Comparison of ENCODE assay signal across 19 cellular contexts in genomic region chr6:151265282-151265681, GRCh38. TPM values are rescaled to one million over a fixed set of nuclear protein-coding genes. Genes with fewer than 3 reads are reported as not detected.
DNase-seq lines count a peak whose midpoint lies in the region; ATAC-seq and TF ChIP-seq lines count a peak whose summit lies in the region.
"Had no signal": no experiment of that assay in that cellular context is flagged by ENCODE, and none has a peak within 500 bp of the region (broad histone marks: within the 10 kb centered on the region; RNA-seq: fewer than 3 reads in every experiment).

No MANE protein-coding gene starts in this region.

- 0 out of 2 replicates have a peak overlapping the region, but pooled peaks have one; percentile 7 for H3K27ac ChIP-seq in GM23338 (ENCODE audit: low read depth)
- H3K27ac ChIP-seq in aorta (ENCODE audit: low read depth in 1 of 2, low read length in 2 of 2) = no peak overlapping the region
- H3K27ac ChIP-seq: A549, GM23248 had no signal

- H3K27ac Mint-ChIP-seq in GM23338 (no peak overlapping the region), neural crest cell (ENCODE audit: unreplicated experiment) (peak overlapping the region; percentile 58)
- H3K27ac Mint-ChIP-seq: CD4-positive, alpha-beta memory T cell; H9 had no signal

- H3K9me3 Mint-ChIP-seq in GM23338 (no peaks in the 10 kb centered on the region), neural crest cell (no peaks in the 10 kb centered on the region)
- H3K9me3 Mint-ChIP-seq: H9 had no signal

- no peak overlapping the region for H3K4me3 Mint-ChIP-seq in GM23338
- no peak overlapping the region for H3K4me3 Mint-ChIP-seq in neural crest cell
- H3K4me3 Mint-ChIP-seq: CD4-positive, alpha-beta memory T cell; H9 had no signal

- no peaks in the 10 kb centered on the region for H3K9me2 ChIP-seq in GM23338 (ENCODE audit: insufficient read depth)

- H3K36me3 ChIP-seq in GM23338 (ENCODE audit: insufficient read depth) = no peaks in the 10 kb centered on the region
- no peaks in the 10 kb centered on the region for H3K36me3 ChIP-seq in aorta (ENCODE audit: control insufficient read depth in 1 of 2, insufficient read depth in 2 of 2, low read length in 1 of 2)

- peaks cover 15% of the 10 kb centered on the region; the same call in 1 of the 2 replicates for H4K20me1 ChIP-seq in GM23338 (replicated peaks; ENCODE audit: insufficient read depth)

- H3K27me3 Mint-ChIP-seq in GM23338 (ENCODE audit: insufficient read depth, low read depth, poor library complexity) (no peaks in the 10 kb centered on the region), neural crest cell (ENCODE audit: low read depth) (no peaks in the 10 kb centered on the region)

- no peak overlapping the region for H2AFZ ChIP-seq in GM23338
- H2AFZ ChIP-seq: GM23248 had no signal

- peaks cover 60% of the 10 kb centered on the region for H3K79me2 ChIP-seq in GM23338 (replicated peaks; ENCODE audit: insufficient read depth)

- ATAC-seq in GM23338 = no peak
- peak; percentile 35 for ATAC-seq in left lobe of liver
- no peak for ATAC-seq in aorta (ENCODE audit: low FRiP score)
- ATAC-seq: A549, GM12878, HCT116 had no signal

- H3K4me3 ChIP-seq in GM23338 (no peak overlapping the region), aorta (ENCODE audit: low read length in 2 of 2) (no peak overlapping the region)
- H3K4me3 ChIP-seq: A549, GM12878, GM23248 had no signal

- H3K4me1 Mint-ChIP-seq in GM23338 = peaks cover 3% of the 10 kb centered on the region; the same call in 2 of the 3 replicates
- peaks cover 4% of the 10 kb centered on the region for H3K4me1 Mint-ChIP-seq in neural crest cell
- H3K4me1 Mint-ChIP-seq: CD4-positive, alpha-beta memory T cell had no signal

- H3F3A ChIP-seq in GM23338 (replicated peaks; ENCODE audit: low read depth) = 0 out of 2 replicates have a peak, but pooled peaks cover 3% of the 10 kb centered on the region

- H3K27me3 ChIP-seq in GM23338 (ENCODE audit: insufficient read depth) (no peaks in the 10 kb centered on the region), aorta (ENCODE audit: control insufficient read depth in 1 of 2, insufficient read depth in 2 of 2, low read length in 1 of 2) (no peaks in the 10 kb centered on the region)

- no peak for TF ChIP-seq CTCF in GM23338 (conservative IDR thresholded peaks at IDR 0.05; ENCODE audit: low read depth in 2 of 2)
- no peak for TF ChIP-seq CTCF in neural crest cell (conservative IDR thresholded peaks at IDR 0.05)

- no peak overlapping the region for H3K4me2 ChIP-seq in GM23338

- no peaks in the 10 kb centered on the region for H3K9me3 ChIP-seq in aorta (ENCODE audit: control insufficient read depth, low read length)
- H3K9me3 ChIP-seq: A549 had no signal

- DNase-seq in GM23338 (ENCODE audit: low spot score) (no peak), left lobe of liver (ENCODE audit: low spot score) (no peak), neural crest cell (ENCODE audit: low read depth, low spot score) (no peak), aorta (no peak), NCI-H446 treated with DMSO at 0.1 percent for 48 hours (lab: John Stamatoyannopoulos, UW) (no peak), iPS-NIHi7 (ENCODE audit: extremely low spot score) (no peak)
- DNase-seq: 8988T; ACHN; C1 segment of cervical spinal cord; Calu3; CD4-positive, alpha-beta memory T cell; COR-L47; DMS53; DMS79 treated with DMSO at 0.1 percent for 48 hours; GM23248; H9 had no signal

- H3K36me3 Mint-ChIP-seq in GM23338 (ENCODE audit: low read depth) = no peaks in the 10 kb centered on the region
- no peaks in the 10 kb centered on the region for H3K36me3 Mint-ChIP-seq in neural crest cell (ENCODE audit: low read depth)
- H3K36me3 Mint-ChIP-seq: CD4-positive, alpha-beta memory T cell had no signal

- H3K4me1 ChIP-seq in GM23338 (ENCODE audit: insufficient read depth) (peaks cover 8% of the 10 kb centered on the region; the same call in 1 of the 2 replicates), aorta (ENCODE audit: control insufficient read depth in 1 of 2, insufficient read depth in 2 of 2, low read length in 2 of 2) (no peaks in the 10 kb centered on the region)

- intact Hi-C loops in aorta (cut with DNase I) = no loop called here

TF ChIP-seq in GM23338, 12 proteins besides CTCF, POLR2A, EP300 and RAD21 (continues in another document):
- TF ChIP-seq POLR2AphosphoS5 (IDR thresholded peaks at IDR 0.05; ENCODE audit: low read depth) (no peak), STAT1 (IDR thresholded peaks at IDR 0.05; ENCODE audit: unreplicated experiment) (no peak), CREB1 (CRISPR knock-in tag; IDR thresholded peaks at IDR 0.05; ENCODE audit: low read depth) (no peak), ZNF331 (CRISPR knock-in tag; IDR thresholded peaks at IDR 0.05; ENCODE audit: low read depth) (no peak), ZNF462 (CRISPR knock-in tag; IDR thresholded peaks at IDR 0.05) (no peak), JUNB (IDR thresholded peaks at IDR 0.05; ENCODE audit: unreplicated experiment) (no peak), ETS1 (IDR thresholded peaks at IDR 0.05) (no peak), EZH2 (IDR thresholded peaks at IDR 0.05; ENCODE audit: low read depth, unreplicated experiment) (no peak)

RNA-seq across cellular contexts. Expression of gene AKAP12, which starts 25.5 kb away (rescaled TPM):
- total RNA-seq in GM23338 (2014; rRNA removed; shearing (Covaris generic)) = 80.2 and 90.1 TPM in 2 replicates
- polyA plus RNA-seq in GM23338 (2016; fragmentation: Nextera tagmentation; extraction: Ambion mirVana) = 120 and 137 TPM in 2 replicates
- 3.4 TPM for total RNA-seq in left lobe of liver
- total RNA-seq in neural crest cell = 46.1 and 46.6 TPM in 2 replicates
- total RNA-seq in aorta = 100 to 1,000 TPM in 1 of 2 donors, 10 to 100 TPM in 1; 77.7 to 101 TPM
- polyA plus RNA-seq in aorta = 10 to 100 TPM; 19.2 to 69.3 TPM
- polyA plus RNA-seq: CD4-positive, alpha-beta memory T cell had no signal

Comparison
In these comparisons a context has a peak if more than half of its experiments do, and no peak if none do; other contexts are left out.
1. RNA of gene AKAP12, which starts 25.5 kb away (total RNA-seq): 77.7 to 101 TPM in aorta, 80.2 to 90.1 TPM in GM23338 and 46.1 to 46.6 TPM in neural crest cell; 3.4 TPM in left lobe of liver (single experiment); every median in the first group is over 10 times any median in the second.